8 cellular contexts compared by ENCODE assay signal in genomic region chr12:121240484-121241202, GRCh38. TPM values are rescaled to one million over a fixed set of nuclear protein-coding genes. Genes with fewer than 3 reads are reported as not detected.
DNase-seq lines count a peak whose midpoint lies in the region; ATAC-seq and TF ChIP-seq lines count a peak whose summit lies in the region.

No MANE protein-coding gene starts in this region.

- ATAC-seq in HG03378 (IDR thresholded peaks at IDR 0.05; ENCODE audit: unreplicated experiment) = no peak

- H3K4me3 ChIP-seq in HL-60 (replicated peaks; ENCODE audit: insufficient read depth, low read length) (peak overlapping the region; percentile 14), fibroblast of mammary gland (ENCODE audit: control insufficient read depth, low read depth, low read length) (no peak overlapping the region), thymus (ENCODE audit: low read length) (peak overlapping the region; percentile 38)

- peaks cover 20% of the 10 kb centered on the region for H3K36me3 ChIP-seq in thymus (ENCODE audit: control insufficient read depth, insufficient read depth)

- TF ChIP-seq POLR2A in erythroblast (IDR thresholded peaks at IDR 0.05; ENCODE audit: low read length) = no peak

- H3K4me1 ChIP-seq in thymus (ENCODE audit: control insufficient read depth, insufficient read depth, low read length) = peaks cover 33% of the 10 kb centered on the region

- DNase-seq in HL-60 (ENCODE audit: low read depth in 1 of 2, low spot score in 1 of 2) (peak; percentile 87 to 97), fibroblast of mammary gland (ENCODE audit: low read depth) (peak; percentile 32), posterior vena cava (ENCODE audit: low spot score) (peak; percentile 94), erythroblast (lab: John Stamatoyannopoulos, UW) (no peak), OCI-M2 (lab: John Stamatoyannopoulos, UW; ENCODE audit: unreplicated experiment) (no peak)
- DNase-seq in activated CD8-positive, alpha-beta memory T cell treated with anti-CD3 and anti-CD28 coated beads, Interleukin-2, amount 50 U/mL, for 24 hours (ENCODE audit: extremely low read depth) = peak; percentile 54

- H3K27ac ChIP-seq in HL-60 (replicated peaks) (peak overlapping the region; percentile 95), thymus (ENCODE audit: low read depth) (peak overlapping the region; percentile 91)

- TF ChIP-seq CTCF in HL-60 (IDR thresholded peaks at IDR 0.05; ENCODE audit: insufficient read depth, low read length) = no peak
- TF ChIP-seq CTCF in fibroblast of mammary gland (conservative IDR thresholded peaks at IDR 0.05; ENCODE audit: control insufficient read depth, insufficient read depth, low read depth, low read length) = no peak

- 31% methylated on average over 41 of the region's 41 CpGs for WGBS in thymus

- H3K27me3 ChIP-seq in HL-60 (ENCODE audit: insufficient read depth, poor library complexity, severe bottlenecking) (no peaks in the 10 kb centered on the region), thymus (ENCODE audit: control insufficient read depth, insufficient read depth) (no peaks in the 10 kb centered on the region)

- intact Hi-C loops in posterior vena cava (cut with DNase I) = no loop called here

- no peaks in the 10 kb centered on the region for H3K9me3 ChIP-seq in thymus (ENCODE audit: control insufficient read depth)

RNA-seq across cellular contexts. Expression of gene P2RX4, which starts 30.7 kb away (rescaled TPM):
- total RNA-seq in posterior vena cava = 10 to 100 TPM; 18.3 to 20.3 TPM
- polyA plus RNA-seq in thymus = 15.2 TPM

RNA-seq across cellular contexts. Expression of gene CAMKK2, which starts 55.9 kb away (rescaled TPM):
- 10 to 100 TPM; 39.2 to 39.7 TPM for total RNA-seq in posterior vena cava
- polyA plus RNA-seq in thymus = 14.0 TPM

Comparison
In these comparisons a context has a peak if more than half of its experiments do, and no peak if none do; other contexts are left out.
1. DNase-seq: peak in HL-60 (2 of 2), activated CD8-positive, alpha-beta memory T cell treated with anti-CD3 and anti-CD28 coated beads, Interleukin-2, amount 50 U/mL, for 24 hours (single experiment), fibroblast of mammary gland (single experiment) and posterior vena cava (single experiment); none in erythroblast (0 of 2) and OCI-M2 (single experiment).